Comparison of ENCODE assay signal across 12 cellular contexts in genomic region chr1:16349847-16350406, GRCh38. TPM values are rescaled to one million over a fixed set of nuclear protein-coding genes. Genes with fewer than 3 reads are reported as not detected.
DNase-seq lines count a peak whose midpoint lies in the region; ATAC-seq, FAIRE-seq and TF ChIP-seq lines count a peak whose summit lies in the region.
"Had no signal": no experiment of that assay in that cellular context is flagged by ENCODE, and none has a peak within 500 bp of the region (broad histone marks: within the 10 kb centered on the region; RNA-seq: fewer than 3 reads in every experiment).

No MANE protein-coding gene starts in this region.

- H3K27me3 Mint-ChIP-seq in activated naive CD8-positive, alpha-beta T cell treated with anti-CD3 and anti-CD28 coated beads for 36 hours = no peaks in the 10 kb centered on the region

- no peak overlapping the region for H3K18ac ChIP-seq in mesendoderm (ENCODE audit: low read length)

- TF ChIP-seq CTCF in HepG2 (CRISPR knock-in tag; IDR thresholded peaks at IDR 0.05) (no peak), right lobe of liver (IDR thresholded peaks at IDR 0.05) (no peak)

- H3K4me3 Mint-ChIP-seq in activated naive CD8-positive, alpha-beta T cell treated with anti-CD3 and anti-CD28 coated beads for 36 hours = peak overlapping the region; percentile 37

- 82% methylated on average over 2 of the region's 2 CpGs for WGBS in HepG2 (ENCODE audit: low lambda C conversion rate)
- WGBS in right lobe of liver (ENCODE audit: insufficient coverage, low coverage, low lambda C conversion rate, missing lambda C conversion rate) = 18% methylated on average over 2 of the region's 2 CpGs
- no CpG with 5 or more reads among the region's 2 CpGs for WGBS in mesendoderm (ENCODE audit: extremely low coverage, insufficient coverage, low lambda C conversion rate)

- peak overlapping the region; percentile 8 for H3K27ac Mint-ChIP-seq in activated naive CD8-positive, alpha-beta T cell treated with anti-CD3 and anti-CD28 coated beads for 36 hours

- H3K9me3 ChIP-seq in HepG2 (ENCODE audit: low read length) = no peaks in the 10 kb centered on the region
- H3K9me3 ChIP-seq in right lobe of liver = no peaks in the 10 kb centered on the region

- H3K4me2 ChIP-seq in HepG2 (ENCODE audit: low read depth, low read length) (peak overlapping the region; percentile 37), mesendoderm (ENCODE audit: low read length) (no peak overlapping the region)

- no peak for FAIRE-seq in HepG2 (lab: Jason Lieb, UNC)

- TF ChIP-seq POLR2A in HepG2 (IDR thresholded peaks at IDR 0.05; ENCODE audit: insufficient read depth in 1 of 2, low read depth in 2 of 2, low read length in 2 of 2) (no peak), right lobe of liver (IDR thresholded peaks at IDR 0.05) (no peak)

- intact Hi-C loops in HepG2 (cut with micrococcal nuclease; ENCODE audit: unreplicated experiment) = no loop called here
- intact Hi-C loops in right lobe of liver (cut with DNase I) = loop anchor here in 1 of 2 donors (10.0 kb wide), 1 partner anchor 95 kb away; no protein-coding TSS in a partner anchor

- TF ChIP-seq RAD21 in HepG2 (CRISPR knock-in tag; IDR thresholded peaks at IDR 0.05) = no peak

- H4K20me1 ChIP-seq in HepG2 (ENCODE audit: insufficient read depth, low read length) = peaks cover 14% of the 10 kb centered on the region

- CTCF ChIA-PET in HepG2 (lab: Yijun Ruan, JAX; ENCODE audit: low intra/inter-chr PET ratio, low total read pairs) = no interaction called here

- ATAC-seq in HepG2 (no peak), right lobe of liver (no peak), HG02870 (IDR thresholded peaks at IDR 0.05; ENCODE audit: unreplicated experiment) (no peak), GM21825 (IDR thresholded peaks at IDR 0.05; ENCODE audit: unreplicated experiment) (no peak)
- ATAC-seq: sciatic nerve had no signal

- H2AFZ ChIP-seq in HepG2 (ENCODE audit: low read length) = no peak overlapping the region

- H3K56ac ChIP-seq in mesendoderm (ENCODE audit: low read length) = no peak overlapping the region

- TF ChIP-seq EP300 in HepG2 (IDR thresholded peaks at IDR 0.05; ENCODE audit: low read depth in 2 of 2, low read length in 2 of 2) (no peak), HepG2 (CRISPR knock-in tag; IDR thresholded peaks at IDR 0.05; ENCODE audit: borderline replicate concordance) (no peak)

- H3K79me2 ChIP-seq in HepG2 (ENCODE audit: insufficient read depth, low read length) (peaks cover 65% of the 10 kb centered on the region), mesendoderm (ENCODE audit: control insufficient read depth, insufficient read depth, low read length) (peaks cover 20% of the 10 kb centered on the region)

- DNase-seq in HepG2 (ENCODE audit: low spot score) (no peak), right lobe of liver (no peak), mesendoderm (peak; percentile 2), cerebellar cortex (ENCODE audit: low spot score) (no peak), HUDEP-2 (lab: John Stamatoyannopoulos, UW; ENCODE audit: unreplicated experiment in 76 of 76) (no peak)
- no peak for DNase-seq in activated naive CD8-positive, alpha-beta T cell treated with anti-CD3 and anti-CD28 coated beads for 36 hours
- DNase-seq: AML-193, MV-4-11, NCI-H526 treated with DMSO at 0.1 percent for 48 hours had no signal

- H3K79me1 ChIP-seq in mesendoderm (ENCODE audit: low read length) = peaks cover 4% of the 10 kb centered on the region

- H3K27ac ChIP-seq in HepG2 (ENCODE audit: extremely low read length, insufficient read depth, low read length) (no peak overlapping the region), right lobe of liver (no peak overlapping the region), mesendoderm (ENCODE audit: low read depth, low read length) (no peak overlapping the region)

- H3K36me3 ChIP-seq in HepG2 (replicated peaks in 1 of 2; ENCODE audit: control insufficient read depth in 1 of 2, insufficient read depth in 2 of 2, low read length in 2 of 2) = no peaks in the 10 kb centered on the region; a peak in 2 of 5 replicates
- H3K36me3 ChIP-seq in right lobe of liver = no peaks in the 10 kb centered on the region
- H3K36me3 ChIP-seq in mesendoderm (ENCODE audit: control insufficient read depth, insufficient read depth, low read length) = no peaks in the 10 kb centered on the region

- no peak overlapping the region for H2BK120ac ChIP-seq in mesendoderm (ENCODE audit: low read depth, low read length)

- no peak overlapping the region for H4K8ac ChIP-seq in mesendoderm (ENCODE audit: low read depth, low read length)

- H3K4me3 ChIP-seq in HepG2 (replicated peaks in 1 of 3; ENCODE audit: insufficient read depth in 1 of 3, low read depth in 2 of 3, low read length in 3 of 3) = peak overlapping the region in 1 of 3 experiments; percentile 92; a peak in 1 of 6 replicates
- H3K4me3 ChIP-seq in right lobe of liver = no peak overlapping the region
- no peak overlapping the region for H3K4me3 ChIP-seq in mesendoderm (ENCODE audit: low read length)

- no peak overlapping the region for H2BK15ac ChIP-seq in mesendoderm (replicated peaks; ENCODE audit: low read depth)

- POLR2A ChIA-PET in HepG2 (lab: Yijun Ruan, JAX) = interaction anchor here (0.7 kb wide), 1 partner anchor 17 kb away, joined by 4 read pairs; the partner anchor contains the start of gene SZRD1

- no peaks in the 10 kb centered on the region for H3K9me3 Mint-ChIP-seq in activated naive CD8-positive, alpha-beta T cell treated with anti-CD3 and anti-CD28 coated beads for 36 hours

- no peak overlapping the region for H3K4ac ChIP-seq in mesendoderm (ENCODE audit: low read depth, low read length)

- H2BK5ac ChIP-seq in mesendoderm (ENCODE audit: low read length) = no peak overlapping the region

- H3K27me3 ChIP-seq in HepG2 (ENCODE audit: control insufficient read depth in 1 of 2, insufficient read depth in 2 of 2, low read length in 2 of 2) (no peaks in the 10 kb centered on the region; a peak in 1 of 5 replicates), right lobe of liver (no peaks in the 10 kb centered on the region), mesendoderm (ENCODE audit: insufficient read depth, low read length, poor library complexity) (no peaks in the 10 kb centered on the region)

- H2AK5ac ChIP-seq in mesendoderm (ENCODE audit: low read length) = no peak overlapping the region

- peaks cover 37% of the 10 kb centered on the region for H3K4me1 ChIP-seq in HepG2 (ENCODE audit: insufficient read depth, low read length)
- H3K4me1 ChIP-seq in right lobe of liver = peaks cover 0 to 7% (median 0%) of the 10 kb centered on the region in 4 donors
- H3K4me1 ChIP-seq in mesendoderm (ENCODE audit: control insufficient read depth, low read depth, low read length) = peaks cover 2% of the 10 kb centered on the region

- H4K5ac ChIP-seq in mesendoderm (ENCODE audit: low read length) = no peak overlapping the region

- H3K4me1 Mint-ChIP-seq in activated naive CD8-positive, alpha-beta T cell treated with anti-CD3 and anti-CD28 coated beads for 36 hours = peaks cover 25% of the 10 kb centered on the region

- peaks cover 7% of the 10 kb centered on the region for H3K36me3 Mint-ChIP-seq in activated naive CD8-positive, alpha-beta T cell treated with anti-CD3 and anti-CD28 coated beads for 36 hours

- BruUV-seq in HepG2 (replicated peaks; lab: Mats Ljungman, UMichigan) = no TSS peak

- no peak overlapping the region for H3K23ac ChIP-seq in mesendoderm (ENCODE audit: low read length)

- H3K9ac ChIP-seq in HepG2 (ENCODE audit: insufficient read depth, low read depth, low read length) = no peak overlapping the region
- H3K9ac ChIP-seq in mesendoderm (ENCODE audit: low read length) = no peak overlapping the region

- in situ Hi-C loops in HepG2 (cut with HindIII; ENCODE audit: extremely low pct_ligation_motif_present, low pct_unique_long_range_greater_than_20kb) = no loop called here

RNA-seq across cellular contexts. Expression of gene FBXO42, which starts 2.4 kb away (rescaled TPM):
- total RNA-seq in HepG2 (2016; rRNA removed; fragmentation: Illumina TruSeq; extraction: Trizol) (7.6 and 9.0 TPM in 2 replicates), right lobe of liver (10 to 100 TPM in 3 of 6 experiments, 1 to 10 TPM in 3; 7.9 to 14.1 (median 10.2) TPM)
- total RNA-seq in HepG2 (2016; cell fraction: cytosol; rRNA removed; fragmentation: Illumina TruSeq; extraction: Trizol; ENCODE audit: low read depth) = 1.8 and 2.2 TPM in 2 replicates
- 7.3 and 9.0 TPM in 2 replicates for total RNA-seq in HepG2 (2016; cell fraction: insoluble cytoplasmic fraction; rRNA removed; fragmentation: Illumina TruSeq; extraction: Trizol)
- total RNA-seq in HepG2 (2016; cell fraction: membrane; rRNA removed; fragmentation: Illumina TruSeq; extraction: Trizol) = 3.2 and 3.4 TPM in 2 replicates
- total RNA-seq in HepG2 (2016; cell fraction: nucleus; rRNA removed; fragmentation: Illumina TruSeq; extraction: Trizol) = 9.0 and 10.5 TPM in 2 replicates
- 17.2 and 17.5 TPM in 2 replicates for polyA plus RNA-seq in HepG2 (2011; rRNA removed)
- 11.3 and 12.6 TPM in 2 replicates for polyA plus RNA-seq in HepG2 (2011; cell fraction: cytosol; rRNA removed)
- polyA plus RNA-seq in HepG2 (2011; cell fraction: nucleus; rRNA removed) = 16.2 and 16.9 TPM in 2 replicates
- 9.9 and 10.1 TPM in 2 replicates for polyA plus RNA-seq in HepG2 (2012)
- polyA plus RNA-seq in HepG2 (2016; cell fraction: cytosol; fragmentation: Illumina TruSeq; extraction: Trizol; ENCODE audit: low read depth) = 0.43 and 1.1 TPM in 2 replicates
- polyA plus RNA-seq in HepG2 (2016; cell fraction: insoluble cytoplasmic fraction; fragmentation: Illumina TruSeq; extraction: Trizol; ENCODE audit: low read depth) = 8.9 and 10.1 TPM in 2 replicates
- 1.4 and 1.6 TPM in 2 replicates for polyA plus RNA-seq in HepG2 (2016; cell fraction: membrane; fragmentation: Illumina TruSeq; extraction: Trizol; ENCODE audit: low read depth)
- 8.1 and 9.2 TPM in 2 replicates for polyA plus RNA-seq in HepG2 (2016; cell fraction: nucleus; fragmentation: Illumina TruSeq; extraction: Trizol; ENCODE audit: insufficient read depth, low read depth)
- 14.6 and 25.0 TPM in 2 replicates for polyA minus RNA-seq in HepG2 (2011; rRNA and poly(A)+ RNA removed; ENCODE audit: low replicate concordance)
- 8.8 and 9.5 TPM in 2 replicates for polyA minus RNA-seq in HepG2 (2011; cell fraction: cytosol; rRNA and poly(A)+ RNA removed)
- 24.2 and 24.5 TPM in 2 replicates for polyA minus RNA-seq in HepG2 (2011; cell fraction: nucleus; rRNA and poly(A)+ RNA removed)
- total RNA-seq in activated naive CD8-positive, alpha-beta T cell treated with anti-CD3 and anti-CD28 coated beads for 36 hours = 10 to 100 TPM; 14.6 to 17.7 TPM
- 9.1 TPM for polyA plus RNA-seq in mesendoderm (2013, experiment 1 of 2)
- polyA plus RNA-seq in mesendoderm (2013, experiment 2 of 2) = 9.4 TPM

RNA-seq across cellular contexts. Expression of gene SZRD1, which starts 17.1 kb away (rescaled TPM):
- total RNA-seq in HepG2 (2016; rRNA removed; fragmentation: Illumina TruSeq; extraction: Trizol) (28.5 and 38.6 TPM in 2 replicates), right lobe of liver (10 to 100 TPM; 41.4 to 57.8 (median 47.5) TPM)
- 12.7 and 18.5 TPM in 2 replicates for total RNA-seq in HepG2 (2016; cell fraction: cytosol; rRNA removed; fragmentation: Illumina TruSeq; extraction: Trizol; ENCODE audit: low read depth)
- 31.4 and 32.6 TPM in 2 replicates for total RNA-seq in HepG2 (2016; cell fraction: insoluble cytoplasmic fraction; rRNA removed; fragmentation: Illumina TruSeq; extraction: Trizol)
- total RNA-seq in HepG2 (2016; cell fraction: membrane; rRNA removed; fragmentation: Illumina TruSeq; extraction: Trizol) = 51.4 and 51.8 TPM in 2 replicates
- 18.9 and 20.9 TPM in 2 replicates for total RNA-seq in HepG2 (2016; cell fraction: nucleus; rRNA removed; fragmentation: Illumina TruSeq; extraction: Trizol)
- polyA plus RNA-seq in HepG2 (2011; rRNA removed) = 41.4 and 49.1 TPM in 2 replicates
- 42.6 and 48.7 TPM in 2 replicates for polyA plus RNA-seq in HepG2 (2011; cell fraction: cytosol; rRNA removed)
- 28.2 and 28.3 TPM in 2 replicates for polyA plus RNA-seq in HepG2 (2011; cell fraction: nucleus; rRNA removed)
- 34.4 and 36.9 TPM in 2 replicates for polyA plus RNA-seq in HepG2 (2012)
- 56.7 and 58.7 TPM in 2 replicates for polyA plus RNA-seq in HepG2 (2016; cell fraction: cytosol; fragmentation: Illumina TruSeq; extraction: Trizol; ENCODE audit: low read depth)
- 71.8 and 88.8 TPM in 2 replicates for polyA plus RNA-seq in HepG2 (2016; cell fraction: insoluble cytoplasmic fraction; fragmentation: Illumina TruSeq; extraction: Trizol; ENCODE audit: low read depth)
- 116 and 117 TPM in 2 replicates for polyA plus RNA-seq in HepG2 (2016; cell fraction: membrane; fragmentation: Illumina TruSeq; extraction: Trizol; ENCODE audit: low read depth)
- polyA plus RNA-seq in HepG2 (2016; cell fraction: nucleus; fragmentation: Illumina TruSeq; extraction: Trizol; ENCODE audit: insufficient read depth, low read depth) = 51.4 and 59.8 TPM in 2 replicates
- 50.6 and 97.3 TPM in 2 replicates for polyA minus RNA-seq in HepG2 (2011; rRNA and poly(A)+ RNA removed; ENCODE audit: low replicate concordance)
- polyA minus RNA-seq in HepG2 (2011; cell fraction: cytosol; rRNA and poly(A)+ RNA removed) = 24.6 and 26.6 TPM in 2 replicates
- polyA minus RNA-seq in HepG2 (2011; cell fraction: nucleus; rRNA and poly(A)+ RNA removed) = 13.0 and 16.4 TPM in 2 replicates
- 100 to 1,000 TPM; 190 to 196 TPM for total RNA-seq in activated naive CD8-positive, alpha-beta T cell treated with anti-CD3 and anti-CD28 coated beads for 36 hours
- polyA plus RNA-seq in mesendoderm (2013, experiment 1 of 2) = 115 TPM
- 117 TPM for polyA plus RNA-seq in mesendoderm (2013, experiment 2 of 2)
